In the genomic region with DNA sequence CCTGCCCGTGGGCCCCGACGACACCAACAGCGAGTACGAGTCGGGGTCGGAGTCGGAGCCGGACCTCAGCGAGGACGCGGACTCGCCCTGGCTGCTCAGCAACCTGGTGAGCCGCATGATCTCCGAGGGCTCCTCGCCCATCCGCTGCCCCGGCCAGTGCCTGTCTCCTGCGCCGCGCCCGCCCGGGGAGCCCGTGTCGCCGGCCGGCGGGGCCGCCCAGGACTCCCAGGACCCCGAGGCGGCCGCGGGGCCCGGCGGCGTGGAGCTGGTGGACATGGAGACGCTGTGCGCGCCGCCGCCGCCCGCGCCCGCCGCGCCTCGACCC, we compare ENCODE assay signal across 1 cellular context.
TF ChIP-seq lines count a peak whose summit lies in the region.

No MANE protein-coding gene starts in this region.

TF ChIP-seq in endothelial cell of umbilical vein, 7 proteins besides CTCF, POLR2A, EP300 and RAD21:
- TF ChIP-seq EZH2 (IDR thresholded peaks at IDR 0.05; ENCODE audit: borderline replicate concordance, low read depth, low read length, severe bottlenecking) (peak; percentile 12), POLR2AphosphoS5 (IDR thresholded peaks at IDR 0.05; ENCODE audit: insufficient read depth, low read depth, low read length) (no peak), GATA2 (IDR thresholded peaks at IDR 0.05; ENCODE audit: insufficient read depth, insufficient read length, low read depth, low read length) (no peak)
